1 cellular context compared by ENCODE assay signal in the genomic region with DNA sequence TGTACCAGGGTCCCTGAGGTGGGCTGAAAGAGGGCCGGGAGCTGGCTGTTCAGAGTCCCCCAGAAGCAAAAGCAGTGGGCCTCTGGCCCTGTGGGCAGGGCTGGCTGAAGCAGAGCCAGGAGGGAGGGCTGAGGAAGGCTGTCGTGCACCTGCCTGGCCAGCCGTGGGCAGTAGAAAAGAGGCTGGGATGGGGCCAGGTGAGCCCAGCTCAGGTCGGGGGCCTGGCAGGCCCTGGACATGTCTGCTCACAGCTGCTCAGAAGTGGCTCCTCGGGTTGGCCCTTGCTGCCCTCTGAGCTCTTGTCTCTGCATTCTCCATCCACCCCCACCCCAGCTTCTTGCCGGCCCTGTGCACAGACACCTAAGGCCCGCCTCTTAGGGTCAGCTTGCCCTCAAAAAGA.
TF ChIP-seq lines count a peak whose summit lies in the region.

No MANE protein-coding gene starts in this region.

TF ChIP-seq in HepG2, 621 proteins besides CTCF, POLR2A, EP300 and RAD21:
- no peak for TF ChIP-seq IKZF1 (IDR thresholded peaks at IDR 0.05)
- no peak for TF ChIP-seq REPIN1 (CRISPR knock-in tag; IDR thresholded peaks at IDR 0.05; ENCODE audit: borderline replicate concordance, low read depth)
- no peak for TF ChIP-seq NR2F2 (IDR thresholded peaks at IDR 0.05; ENCODE audit: borderline replicate concordance, low read depth)
- TF ChIP-seq ZNF629 (CRISPR knock-in tag; conservative IDR thresholded peaks at IDR 0.05), result no peak
- TF ChIP-seq ZNF761 (CRISPR knock-in tag; conservative IDR thresholded peaks at IDR 0.05), result no peak
- no peak for TF ChIP-seq ZNF790 (CRISPR knock-in tag; IDR thresholded peaks at IDR 0.05; ENCODE audit: borderline replicate concordance)
- TF ChIP-seq RORA (CRISPR knock-in tag; IDR thresholded peaks at IDR 0.05), result no peak
- TF ChIP-seq, protein P1, sequence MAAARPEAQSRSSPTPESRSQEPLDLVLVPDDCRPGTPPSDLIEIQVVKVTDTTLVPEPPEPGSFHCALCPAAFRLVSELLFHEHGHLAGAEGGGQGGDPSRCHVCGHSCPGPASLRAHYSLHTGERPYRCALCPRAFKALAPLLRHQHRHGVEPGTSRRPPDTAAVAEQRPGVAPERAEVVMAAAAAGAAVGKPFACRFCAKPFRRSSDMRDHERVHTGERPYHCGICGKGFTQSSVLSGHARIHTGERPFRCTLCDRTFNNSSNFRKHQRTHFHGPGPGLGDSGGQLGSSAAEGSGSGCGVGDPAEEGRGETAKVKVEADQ (CRISPR knock-in tag; IDR thresholded peaks at IDR 0.05; ENCODE audit: borderline replicate concordance), result no peak
- TF ChIP-seq ZNF670 (CRISPR knock-in tag; IDR thresholded peaks at IDR 0.05; ENCODE audit: borderline replicate concordance), result no peak
- TF ChIP-seq ZFX (CRISPR knock-in tag; IDR thresholded peaks at IDR 0.05; ENCODE audit: low read depth), result 0 out of 2 replicates have a peak, but pooled peaks have one; percentile 18
- no peak for TF ChIP-seq FOXK1 (CRISPR knock-in tag; IDR thresholded peaks at IDR 0.05; ENCODE audit: borderline replicate concordance, low read depth)
- no peak for TF ChIP-seq TEAD2 (CRISPR knock-in tag; IDR thresholded peaks at IDR 0.05)
- TF ChIP-seq MAFF (IDR thresholded peaks at IDR 0.05; ENCODE audit: low read depth, low read length), result no peak
- TF ChIP-seq, protein P2, sequence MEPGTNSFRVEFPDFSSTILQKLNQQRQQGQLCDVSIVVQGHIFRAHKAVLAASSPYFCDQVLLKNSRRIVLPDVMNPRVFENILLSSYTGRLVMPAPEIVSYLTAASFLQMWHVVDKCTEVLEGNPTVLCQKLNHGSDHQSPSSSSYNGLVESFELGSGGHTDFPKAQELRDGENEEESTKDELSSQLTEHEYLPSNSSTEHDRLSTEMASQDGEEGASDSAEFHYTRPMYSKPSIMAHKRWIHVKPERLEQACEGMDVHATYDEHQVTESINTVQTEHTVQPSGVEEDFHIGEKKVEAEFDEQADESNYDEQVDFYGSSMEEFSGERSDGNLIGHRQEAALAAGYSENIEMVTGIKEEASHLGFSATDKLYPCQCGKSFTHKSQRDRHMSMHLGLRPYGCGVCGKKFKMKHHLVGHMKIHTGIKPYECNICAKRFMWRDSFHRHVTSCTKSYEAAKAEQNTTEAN (CRISPR knock-in tag; conservative IDR thresholded peaks at IDR 0.05), result no peak
- TF ChIP-seq, protein P3, sequence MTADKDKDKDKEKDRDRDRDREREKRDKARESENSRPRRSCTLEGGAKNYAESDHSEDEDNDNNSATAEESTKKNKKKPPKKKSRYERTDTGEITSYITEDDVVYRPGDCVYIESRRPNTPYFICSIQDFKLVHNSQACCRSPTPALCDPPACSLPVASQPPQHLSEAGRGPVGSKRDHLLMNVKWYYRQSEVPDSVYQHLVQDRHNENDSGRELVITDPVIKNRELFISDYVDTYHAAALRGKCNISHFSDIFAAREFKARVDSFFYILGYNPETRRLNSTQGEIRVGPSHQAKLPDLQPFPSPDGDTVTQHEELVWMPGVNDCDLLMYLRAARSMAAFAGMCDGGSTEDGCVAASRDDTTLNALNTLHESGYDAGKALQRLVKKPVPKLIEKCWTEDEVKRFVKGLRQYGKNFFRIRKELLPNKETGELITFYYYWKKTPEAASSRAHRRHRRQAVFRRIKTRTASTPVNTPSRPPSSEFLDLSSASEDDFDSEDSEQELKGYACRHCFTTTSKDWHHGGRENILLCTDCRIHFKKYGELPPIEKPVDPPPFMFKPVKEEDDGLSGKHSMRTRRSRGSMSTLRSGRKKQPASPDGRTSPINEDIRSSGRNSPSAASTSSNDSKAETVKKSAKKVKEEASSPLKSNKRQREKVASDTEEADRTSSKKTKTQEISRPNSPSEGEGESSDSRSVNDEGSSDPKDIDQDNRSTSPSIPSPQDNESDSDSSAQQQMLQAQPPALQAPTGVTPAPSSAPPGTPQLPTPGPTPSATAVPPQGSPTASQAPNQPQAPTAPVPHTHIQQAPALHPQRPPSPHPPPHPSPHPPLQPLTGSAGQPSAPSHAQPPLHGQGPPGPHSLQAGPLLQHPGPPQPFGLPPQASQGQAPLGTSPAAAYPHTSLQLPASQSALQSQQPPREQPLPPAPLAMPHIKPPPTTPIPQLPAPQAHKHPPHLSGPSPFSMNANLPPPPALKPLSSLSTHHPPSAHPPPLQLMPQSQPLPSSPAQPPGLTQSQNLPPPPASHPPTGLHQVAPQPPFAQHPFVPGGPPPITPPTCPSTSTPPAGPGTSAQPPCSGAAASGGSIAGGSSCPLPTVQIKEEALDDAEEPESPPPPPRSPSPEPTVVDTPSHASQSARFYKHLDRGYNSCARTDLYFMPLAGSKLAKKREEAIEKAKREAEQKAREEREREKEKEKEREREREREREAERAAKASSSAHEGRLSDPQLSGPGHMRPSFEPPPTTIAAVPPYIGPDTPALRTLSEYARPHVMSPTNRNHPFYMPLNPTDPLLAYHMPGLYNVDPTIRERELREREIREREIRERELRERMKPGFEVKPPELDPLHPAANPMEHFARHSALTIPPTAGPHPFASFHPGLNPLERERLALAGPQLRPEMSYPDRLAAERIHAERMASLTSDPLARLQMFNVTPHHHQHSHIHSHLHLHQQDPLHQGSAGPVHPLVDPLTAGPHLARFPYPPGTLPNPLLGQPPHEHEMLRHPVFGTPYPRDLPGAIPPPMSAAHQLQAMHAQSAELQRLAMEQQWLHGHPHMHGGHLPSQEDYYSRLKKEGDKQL (CRISPR knock-in tag; IDR thresholded peaks at IDR 0.05; ENCODE audit: low read depth), result no peak
- no peak for TF ChIP-seq KAT7 (CRISPR knock-in tag; IDR thresholded peaks at IDR 0.05; ENCODE audit: borderline replicate concordance)
- 0 out of 2 replicates have a peak, but pooled peaks have one; percentile 7 for TF ChIP-seq STAG1 (CRISPR knock-in tag; IDR thresholded peaks at IDR 0.05)
- TF ChIP-seq, protein P4, sequence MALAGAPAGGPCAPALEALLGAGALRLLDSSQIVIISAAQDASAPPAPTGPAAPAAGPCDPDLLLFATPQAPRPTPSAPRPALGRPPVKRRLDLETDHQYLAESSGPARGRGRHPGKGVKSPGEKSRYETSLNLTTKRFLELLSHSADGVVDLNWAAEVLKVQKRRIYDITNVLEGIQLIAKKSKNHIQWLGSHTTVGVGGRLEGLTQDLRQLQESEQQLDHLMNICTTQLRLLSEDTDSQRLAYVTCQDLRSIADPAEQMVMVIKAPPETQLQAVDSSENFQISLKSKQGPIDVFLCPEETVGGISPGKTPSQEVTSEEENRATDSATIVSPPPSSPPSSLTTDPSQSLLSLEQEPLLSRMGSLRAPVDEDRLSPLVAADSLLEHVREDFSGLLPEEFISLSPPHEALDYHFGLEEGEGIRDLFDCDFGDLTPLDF (CRISPR knock-in tag; IDR thresholded peaks at IDR 0.05), result no peak
- TF ChIP-seq, protein P5, sequence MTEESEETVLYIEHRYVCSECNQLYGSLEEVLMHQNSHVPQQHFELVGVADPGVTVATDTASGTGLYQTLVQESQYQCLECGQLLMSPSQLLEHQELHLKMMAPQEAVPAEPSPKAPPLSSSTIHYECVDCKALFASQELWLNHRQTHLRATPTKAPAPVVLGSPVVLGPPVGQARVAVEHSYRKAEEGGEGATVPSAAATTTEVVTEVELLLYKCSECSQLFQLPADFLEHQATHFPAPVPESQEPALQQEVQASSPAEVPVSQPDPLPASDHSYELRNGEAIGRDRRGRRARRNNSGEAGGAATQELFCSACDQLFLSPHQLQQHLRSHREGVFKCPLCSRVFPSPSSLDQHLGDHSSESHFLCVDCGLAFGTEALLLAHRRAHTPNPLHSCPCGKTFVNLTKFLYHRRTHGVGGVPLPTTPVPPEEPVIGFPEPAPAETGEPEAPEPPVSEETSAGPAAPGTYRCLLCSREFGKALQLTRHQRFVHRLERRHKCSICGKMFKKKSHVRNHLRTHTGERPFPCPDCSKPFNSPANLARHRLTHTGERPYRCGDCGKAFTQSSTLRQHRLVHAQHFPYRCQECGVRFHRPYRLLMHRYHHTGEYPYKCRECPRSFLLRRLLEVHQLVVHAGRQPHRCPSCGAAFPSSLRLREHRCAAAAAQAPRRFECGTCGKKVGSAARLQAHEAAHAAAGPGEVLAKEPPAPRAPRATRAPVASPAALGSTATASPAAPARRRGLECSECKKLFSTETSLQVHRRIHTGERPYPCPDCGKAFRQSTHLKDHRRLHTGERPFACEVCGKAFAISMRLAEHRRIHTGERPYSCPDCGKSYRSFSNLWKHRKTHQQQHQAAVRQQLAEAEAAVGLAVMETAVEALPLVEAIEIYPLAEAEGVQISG (CRISPR knock-in tag; IDR thresholded peaks at IDR 0.05), result no peak
- TF ChIP-seq LCORL (IDR thresholded peaks at IDR 0.05), result no peak
- no peak for TF ChIP-seq LCORL (CRISPR knock-in tag; IDR thresholded peaks at IDR 0.05)
- TF ChIP-seq ZNF788 (CRISPR knock-in tag; IDR thresholded peaks at IDR 0.05; ENCODE audit: borderline replicate concordance), result no peak
- TF ChIP-seq, protein P6, sequence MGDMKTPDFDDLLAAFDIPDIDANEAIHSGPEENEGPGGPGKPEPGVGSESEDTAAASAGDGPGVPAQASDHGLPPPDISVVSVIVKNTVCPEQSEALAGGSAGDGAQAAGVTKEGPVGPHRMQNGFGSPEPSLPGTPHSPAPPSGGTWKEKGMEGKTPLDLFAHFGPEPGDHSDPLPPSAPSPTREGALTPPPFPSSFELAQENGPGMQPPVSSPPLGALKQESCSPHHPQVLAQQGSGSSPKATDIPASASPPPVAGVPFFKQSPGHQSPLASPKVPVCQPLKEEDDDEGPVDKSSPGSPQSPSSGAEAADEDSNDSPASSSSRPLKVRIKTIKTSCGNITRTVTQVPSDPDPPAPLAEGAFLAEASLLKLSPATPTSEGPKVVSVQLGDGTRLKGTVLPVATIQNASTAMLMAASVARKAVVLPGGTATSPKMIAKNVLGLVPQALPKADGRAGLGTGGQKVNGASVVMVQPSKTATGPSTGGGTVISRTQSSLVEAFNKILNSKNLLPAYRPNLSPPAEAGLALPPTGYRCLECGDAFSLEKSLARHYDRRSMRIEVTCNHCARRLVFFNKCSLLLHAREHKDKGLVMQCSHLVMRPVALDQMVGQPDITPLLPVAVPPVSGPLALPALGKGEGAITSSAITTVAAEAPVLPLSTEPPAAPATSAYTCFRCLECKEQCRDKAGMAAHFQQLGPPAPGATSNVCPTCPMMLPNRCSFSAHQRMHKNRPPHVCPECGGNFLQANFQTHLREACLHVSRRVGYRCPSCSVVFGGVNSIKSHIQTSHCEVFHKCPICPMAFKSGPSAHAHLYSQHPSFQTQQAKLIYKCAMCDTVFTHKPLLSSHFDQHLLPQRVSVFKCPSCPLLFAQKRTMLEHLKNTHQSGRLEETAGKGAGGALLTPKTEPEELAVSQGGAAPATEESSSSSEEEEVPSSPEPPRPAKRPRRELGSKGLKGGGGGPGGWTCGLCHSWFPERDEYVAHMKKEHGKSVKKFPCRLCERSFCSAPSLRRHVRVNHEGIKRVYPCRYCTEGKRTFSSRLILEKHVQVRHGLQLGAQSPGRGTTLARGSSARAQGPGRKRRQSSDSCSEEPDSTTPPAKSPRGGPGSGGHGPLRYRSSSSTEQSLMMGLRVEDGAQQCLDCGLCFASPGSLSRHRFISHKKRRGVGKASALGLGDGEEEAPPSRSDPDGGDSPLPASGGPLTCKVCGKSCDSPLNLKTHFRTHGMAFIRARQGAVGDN (CRISPR knock-in tag; IDR thresholded peaks at IDR 0.05), result peak; percentile 31
